1 cellular context compared by ENCODE assay signal in genomic region chr1:205449254-205449749, GRCh38.
TF ChIP-seq lines count a peak whose summit lies in the region.

No MANE protein-coding gene starts in this region.

TF ChIP-seq in H1, 55 proteins besides CTCF, POLR2A, EP300 and RAD21:
- TF ChIP-seq SAP30 (IDR thresholded peaks at IDR 0.05; ENCODE audit: insufficient read depth, insufficient replicate concordance, low read length) (no peak), SIX5 (IDR thresholded peaks at IDR 0.05; ENCODE audit: low read depth, low read length) (no peak), TAF7 (optimal IDR thresholded peaks at IDR 0.05; ENCODE audit: borderline replicate concordance, low read depth, low read length) (no peak), RNF2 (IDR thresholded peaks at IDR 0.05; ENCODE audit: borderline replicate concordance, low read depth, low read length, missing control alignments, poor library complexity, severe bottlenecking) (no peak), CTBP2 (IDR thresholded peaks at IDR 0.05; ENCODE audit: borderline replicate concordance, insufficient read depth, insufficient read length, low read length) (no peak), BACH1 (IDR thresholded peaks at IDR 0.05; ENCODE audit: low read length) (no peak), CHD7 (IDR thresholded peaks at IDR 0.05; ENCODE audit: insufficient replicate concordance, low read length) (no peak), CBX8 (IDR thresholded peaks at IDR 0.05; ENCODE audit: borderline replicate concordance, low read depth, low read length) (no peak), KDM4A (IDR thresholded peaks at IDR 0.05; ENCODE audit: low read depth, low read length, severe bottlenecking) (no peak), SIRT6 (IDR thresholded peaks at IDR 0.05; ENCODE audit: low read length) (no peak), JUND (IDR thresholded peaks at IDR 0.05; ENCODE audit: low read length) (no peak), GABPA (IDR thresholded peaks at IDR 0.05; ENCODE audit: borderline replicate concordance, insufficient read depth, low read length) (no peak), PHF8 (conservative IDR thresholded peaks at IDR 0.05; ENCODE audit: low read depth, low read length) (no peak), TAF1 (IDR thresholded peaks at IDR 0.05; ENCODE audit: low read depth, low read length) (no peak), CEBPB (IDR thresholded peaks at IDR 0.05; ENCODE audit: low read depth, low read length) (no peak), JUN (IDR thresholded peaks at IDR 0.05; ENCODE audit: low read depth, low read length) (no peak)
